ENCODE assay signal across 1 cellular context in genomic region chr2:48270209-48270608, GRCh38.
TF ChIP-seq lines count a peak whose summit lies in the region.

No MANE protein-coding gene starts in this region.

TF ChIP-seq in HepG2, 621 proteins besides CTCF, POLR2A, EP300 and RAD21 (continued from another document and continues in another):
- TF ChIP-seq RXRB (CRISPR knock-in tag; IDR thresholded peaks at IDR 0.05; ENCODE audit: borderline replicate concordance) (peak; percentile 89), DRAP1 (CRISPR knock-in tag; IDR thresholded peaks at IDR 0.05) (no peak), ZNF644 (CRISPR knock-in tag; IDR thresholded peaks at IDR 0.05; ENCODE audit: low read depth) (peak; percentile 64), ZNF142 (CRISPR knock-in tag; IDR thresholded peaks at IDR 0.05) (no peak), SIX1 (CRISPR knock-in tag; IDR thresholded peaks at IDR 0.05; ENCODE audit: borderline replicate concordance) (peak; percentile 79; the same call in 1 of the 2 replicates), ZFP91 (CRISPR knock-in tag; IDR thresholded peaks at IDR 0.05; ENCODE audit: borderline replicate concordance) (no peak), SRY (CRISPR knock-in tag; IDR thresholded peaks at IDR 0.05) (no peak), ZNF691 (CRISPR knock-in tag; IDR thresholded peaks at IDR 0.05; ENCODE audit: borderline replicate concordance, low read depth) (no peak), ZNF512B (CRISPR knock-in tag; IDR thresholded peaks at IDR 0.05; ENCODE audit: borderline replicate concordance) (peak; percentile 97; the same call in 1 of the 2 replicates), SNAPC5 (CRISPR knock-in tag; IDR thresholded peaks at IDR 0.05; ENCODE audit: borderline replicate concordance) (no peak), YY1 (IDR thresholded peaks at IDR 0.05; ENCODE audit: insufficient read depth, insufficient replicate concordance, low read depth, low read length) (no peak), ZFP1 (CRISPR knock-in tag; IDR thresholded peaks at IDR 0.05) (peak; percentile 63; the same call in 1 of the 2 replicates), ZNF24 (IDR thresholded peaks at IDR 0.05) (peak; percentile 70; the same call in 1 of the 2 replicates), CEBPB (IDR thresholded peaks at IDR 0.05; ENCODE audit: borderline replicate concordance, low read depth, low read length) (no peak), FOXO1 (CRISPR knock-in tag; IDR thresholded peaks at IDR 0.05) (peak; percentile 76; the same call in 1 of the 2 replicates), TFE3 (CRISPR knock-in tag; IDR thresholded peaks at IDR 0.05) (peak; percentile 24; the same call in 1 of the 2 replicates), ZMYM2 (CRISPR knock-in tag; IDR thresholded peaks at IDR 0.05) (peak; percentile 45; the same call in 1 of the 2 replicates), ZBTB40 (IDR thresholded peaks at IDR 0.05) (no peak), ZBTB40 (CRISPR knock-in tag; IDR thresholded peaks at IDR 0.05) (no peak), ZNF839 (CRISPR knock-in tag; IDR thresholded peaks at IDR 0.05; ENCODE audit: borderline replicate concordance) (no peak), SIX4 (CRISPR knock-in tag; IDR thresholded peaks at IDR 0.05) (0 out of 2 replicates have a peak, but pooled peaks have one; percentile 50), KAT7 (CRISPR knock-in tag; IDR thresholded peaks at IDR 0.05; ENCODE audit: borderline replicate concordance) (no peak), CENPX (CRISPR knock-in tag; IDR thresholded peaks at IDR 0.05) (no peak), TEF (CRISPR knock-in tag; IDR thresholded peaks at IDR 0.05) (no peak), YEATS4 (CRISPR knock-in tag; IDR thresholded peaks at IDR 0.05; ENCODE audit: borderline replicate concordance) (no peak; the same call in 1 of the 2 replicates), GZF1 (CRISPR knock-in tag; IDR thresholded peaks at IDR 0.05) (no peak), TFAP4 (IDR thresholded peaks at IDR 0.05; ENCODE audit: borderline replicate concordance, low read depth) (peak; percentile 38; the same call in 1 of the 2 replicates), ZNF432 (CRISPR knock-in tag; IDR thresholded peaks at IDR 0.05; ENCODE audit: borderline replicate concordance) (no peak), ZBTB38 (CRISPR knock-in tag; IDR thresholded peaks at IDR 0.05) (no peak)
